1 cellular context compared by ENCODE assay signal in genomic region chr19:31214086-31214485, GRCh38.
TF ChIP-seq lines count a peak whose summit lies in the region.

No MANE protein-coding gene starts in this region.

TF ChIP-seq in H1, 55 proteins besides CTCF, POLR2A, EP300 and RAD21 (continued from another document):
- TF ChIP-seq SRF (IDR thresholded peaks at IDR 0.05; ENCODE audit: low read depth, low read length): no peak
- TF ChIP-seq POU5F1 (IDR thresholded peaks at IDR 0.05; ENCODE audit: low read depth, low read length): no peak
- no peak for TF ChIP-seq BRCA1 (IDR thresholded peaks at IDR 0.05; ENCODE audit: low read depth, low read length)
- no peak for TF ChIP-seq SIX5 (IDR thresholded peaks at IDR 0.05; ENCODE audit: low read depth, low read length)
- TF ChIP-seq RXRA (IDR thresholded peaks at IDR 0.05; ENCODE audit: insufficient read depth, low read depth, low read length): no peak
- no peak for TF ChIP-seq BCL11A (IDR thresholded peaks at IDR 0.05; ENCODE audit: low read depth in 2 of 2, low read length in 2 of 2)
TF ChIP-seq in H1: peak in this region for 0.
